Comparison of ENCODE assay signal across 14 cellular contexts in genomic region chr3:194101592-194102432, GRCh38. TPM values are rescaled to one million over a fixed set of nuclear protein-coding genes. Genes with fewer than 3 reads are reported as not detected.
DNase-seq lines count a peak whose midpoint lies in the region; ATAC-seq and TF ChIP-seq lines count a peak whose summit lies in the region.
"Had no signal": no experiment of that assay in that cellular context is flagged by ENCODE, and none has a peak within 500 bp of the region (broad histone marks: within the 10 kb centered on the region; RNA-seq: fewer than 3 reads in every experiment).

No MANE protein-coding gene starts in this region.

- peak overlapping the region; percentile 98 for H3K4me2 ChIP-seq in SU-DHL-6 (ENCODE audit: low read depth, low read length, poor library complexity, severe bottlenecking)

- H3K9me3 ChIP-seq in SU-DHL-6 (ENCODE audit: insufficient read depth, low read length) = no peaks in the 10 kb centered on the region
- H3K9me3 ChIP-seq in effector memory CD4-positive, alpha-beta T cell (ENCODE audit: control insufficient read depth, low read length) = no peaks in the 10 kb centered on the region
- H3K9me3 ChIP-seq: SJSA1 had no signal

- H3K9ac ChIP-seq in SU-DHL-6 (ENCODE audit: low read length) = peak overlapping the region; percentile 51; the same call in 1 of the 2 replicates

- H3F3A ChIP-seq in SU-DHL-6 (ENCODE audit: insufficient read depth) = peaks cover 51% of the 10 kb centered on the region

- CTCF ChIA-PET in Calu3 (lab: Charles Lee) = interaction anchor here (0.6 to 1.4 kb wide), 6 partner anchors 9 to 321 kb away, joined by 3 to 7 read pairs (median 4); no protein-coding TSS in a partner anchor

- intact Hi-C loops in Calu3 (cut with micrococcal nuclease; ENCODE audit: unreplicated experiment) = no loop called here

- no peaks in the 10 kb centered on the region for H3K36me3 Mint-ChIP-seq in Calu3 (ENCODE audit: insufficient read depth, unreplicated experiment)
- no peaks in the 10 kb centered on the region for H3K36me3 Mint-ChIP-seq in T-helper 2 cell treated with Interferon-gamma antibody and Interleukin-4, amounts not matched to agents 5 μg/mL and 100 μg/mL, for 36 hours (ENCODE audit: low read depth)

- BruUV-seq in Calu3 (replicated peaks; lab: Mats Ljungman, UMichigan) = no TSS peak

- TF ChIP-seq CTCF in Calu3 (IDR thresholded peaks at IDR 0.05; ENCODE audit: unreplicated experiment) = no peak
- TF ChIP-seq CTCF in SU-DHL-6 (IDR thresholded peaks at IDR 0.05; ENCODE audit: insufficient read depth, low read length, poor library complexity, severe bottlenecking) = no peak

- peak overlapping the region; percentile 99 for H3K27ac ChIP-seq in SU-DHL-6 (ENCODE audit: low read depth, low read length)
- H3K27ac ChIP-seq in effector memory CD4-positive, alpha-beta T cell (ENCODE audit: insufficient read depth, low read length, poor library complexity, severe bottlenecking) = no peak overlapping the region
- H3K27ac ChIP-seq: SJSA1 had no signal

- ATAC-seq in GM19467 (IDR thresholded peaks at IDR 0.05; ENCODE audit: unreplicated experiment) (peak; percentile 27), HG03025 (IDR thresholded peaks at IDR 0.05; ENCODE audit: low FRiP score, unreplicated experiment) (peak; percentile 12), GM18858 (IDR thresholded peaks at IDR 0.05; ENCODE audit: unreplicated experiment) (no peak)
- ATAC-seq in stimulated activated naive CD8-positive, alpha-beta T cell treated with anti-CD3 and anti-CD28 coated beads, Interleukin-15, amount 100 ng/mL, for 72 hours = no peak

- H3K79me2 ChIP-seq in SU-DHL-6 (ENCODE audit: insufficient read depth, low read length) = 0 out of 2 replicates have a peak, but pooled peaks cover 8% of the 10 kb centered on the region

- H3K27ac Mint-ChIP-seq in Calu3 (ENCODE audit: unreplicated experiment) = no peak overlapping the region
- no peak overlapping the region for H3K27ac Mint-ChIP-seq in stimulated activated naive CD8-positive, alpha-beta T cell treated with anti-CD3 and anti-CD28 coated beads, Interleukin-15, amount 100 ng/mL, for 72 hours
- no peak overlapping the region for H3K27ac Mint-ChIP-seq in T-helper 2 cell treated with Interferon-gamma antibody and Interleukin-4, amounts not matched to agents 5 μg/mL and 100 μg/mL, for 36 hours
- H3K27ac Mint-ChIP-seq: nephron progenitor cell had no signal

- DNase-seq in Calu3 = peak; percentile 49
- DNase-seq in stimulated activated naive CD8-positive, alpha-beta T cell treated with anti-CD3 and anti-CD28 coated beads, Interleukin-15, amount 100 ng/mL, for 72 hours = no peak
- no peak for DNase-seq in effector memory CD4-positive, alpha-beta T cell
- no peak for DNase-seq in T-helper 2 cell treated with Interferon-gamma antibody and Interleukin-4, amounts not matched to agents 5 μg/mL and 100 μg/mL, for 36 hours (ENCODE audit: low spot score)
- DNase-seq: AML-193, amniotic stem cell, nephron progenitor cell, substantia nigra had no signal

- peak overlapping the region; percentile 16 for H3K4me3 ChIP-seq in SU-DHL-6 (ENCODE audit: insufficient read depth, low read length, poor library complexity, severe bottlenecking)
- no peak overlapping the region for H3K4me3 ChIP-seq in effector memory CD4-positive, alpha-beta T cell (ENCODE audit: insufficient read depth, low read depth, low read length, poor library complexity, severe bottlenecking)
- H3K4me3 ChIP-seq: SJSA1 had no signal

- no peak overlapping the region for H3K4me3 Mint-ChIP-seq in Calu3 (ENCODE audit: low read depth, unreplicated experiment)
- no peak overlapping the region for H3K4me3 Mint-ChIP-seq in stimulated activated naive CD8-positive, alpha-beta T cell treated with anti-CD3 and anti-CD28 coated beads, Interleukin-15, amount 100 ng/mL, for 72 hours
- no peak overlapping the region for H3K4me3 Mint-ChIP-seq in T-helper 2 cell treated with Interferon-gamma antibody and Interleukin-4, amounts not matched to agents 5 μg/mL and 100 μg/mL, for 36 hours
- H3K4me3 Mint-ChIP-seq: nephron progenitor cell had no signal

- H4K20me1 ChIP-seq in SU-DHL-6 (ENCODE audit: low read depth, low read length) = no peaks in the 10 kb centered on the region

- no peaks in the 10 kb centered on the region for H3K9me2 ChIP-seq in SU-DHL-6 (replicated peaks; ENCODE audit: insufficient read depth, low read length)

- H3K27me3 Mint-ChIP-seq in Calu3 (ENCODE audit: unreplicated experiment) = peaks cover 11% of the 10 kb centered on the region
- peaks cover 67% of the 10 kb centered on the region for H3K27me3 Mint-ChIP-seq in stimulated activated naive CD8-positive, alpha-beta T cell treated with anti-CD3 and anti-CD28 coated beads, Interleukin-15, amount 100 ng/mL, for 72 hours
- H3K27me3 Mint-ChIP-seq in T-helper 2 cell treated with Interferon-gamma antibody and Interleukin-4, amounts not matched to agents 5 μg/mL and 100 μg/mL, for 36 hours (ENCODE audit: low read depth) = peaks cover 56% of the 10 kb centered on the region

- no peaks in the 10 kb centered on the region for H3K27me3 ChIP-seq in SU-DHL-6 (ENCODE audit: low read length)
- peaks cover 2% of the 10 kb centered on the region for H3K27me3 ChIP-seq in effector memory CD4-positive, alpha-beta T cell (replicated peaks; ENCODE audit: control insufficient read depth, insufficient read depth, low read length, poor library complexity, severe bottlenecking)
- H3K27me3 ChIP-seq: SJSA1 had no signal

- peaks cover 71% of the 10 kb centered on the region for H3K4me1 Mint-ChIP-seq in Calu3 (ENCODE audit: low read depth, unreplicated experiment)
- H3K4me1 Mint-ChIP-seq in stimulated activated naive CD8-positive, alpha-beta T cell treated with anti-CD3 and anti-CD28 coated beads, Interleukin-15, amount 100 ng/mL, for 72 hours = peaks cover 40% of the 10 kb centered on the region
- peaks cover 17% of the 10 kb centered on the region for H3K4me1 Mint-ChIP-seq in T-helper 2 cell treated with Interferon-gamma antibody and Interleukin-4, amounts not matched to agents 5 μg/mL and 100 μg/mL, for 36 hours (ENCODE audit: low read depth)

- H2AFZ ChIP-seq in SU-DHL-6 (ENCODE audit: low read depth, low read length, severe bottlenecking) = no peak overlapping the region

- no peaks in the 10 kb centered on the region for H3K4me1 ChIP-seq in effector memory CD4-positive, alpha-beta T cell (ENCODE audit: control insufficient read depth, insufficient read depth, low read length, poor library complexity, severe bottlenecking)
- H3K4me1 ChIP-seq: SJSA1 had no signal

- H3K36me3 ChIP-seq in SU-DHL-6 (ENCODE audit: low read length) = no peaks in the 10 kb centered on the region
- no peaks in the 10 kb centered on the region for H3K36me3 ChIP-seq in effector memory CD4-positive, alpha-beta T cell (ENCODE audit: control insufficient read depth, insufficient read depth, low read length)
- H3K36me3 ChIP-seq: SJSA1 had no signal

- no peaks in the 10 kb centered on the region for H3K9me3 Mint-ChIP-seq in Calu3 (ENCODE audit: low read depth, unreplicated experiment)
- no peaks in the 10 kb centered on the region for H3K9me3 Mint-ChIP-seq in stimulated activated naive CD8-positive, alpha-beta T cell treated with anti-CD3 and anti-CD28 coated beads, Interleukin-15, amount 100 ng/mL, for 72 hours
- H3K9me3 Mint-ChIP-seq in T-helper 2 cell treated with Interferon-gamma antibody and Interleukin-4, amounts not matched to agents 5 μg/mL and 100 μg/mL, for 36 hours = no peaks in the 10 kb centered on the region
- H3K9me3 Mint-ChIP-seq: nephron progenitor cell had no signal

RNA-seq across cellular contexts. Expression of gene HES1, which starts 34.1 kb away (rescaled TPM):
- 141 and 160 TPM in 2 replicates for total RNA-seq in Calu3 (2022)
- total RNA-seq: activated CD8-positive, alpha-beta memory T cell treated with anti-CD3 and anti-CD28 coated beads for 36 hours had no signal

Comparison
In these comparisons a context has a peak if more than half of its experiments do, and no peak if none do; other contexts are left out.
1. ATAC-seq: peak in GM19467 (single experiment) and HG03025 (single experiment); none in stimulated activated naive CD8-positive, alpha-beta T cell treated with anti-CD3 and anti-CD28 coated beads, Interleukin-15, amount 100 ng/mL, for 72 hours (single experiment) and GM18858 (single experiment).